29 cellular contexts compared by ENCODE assay signal in the genomic region with DNA sequence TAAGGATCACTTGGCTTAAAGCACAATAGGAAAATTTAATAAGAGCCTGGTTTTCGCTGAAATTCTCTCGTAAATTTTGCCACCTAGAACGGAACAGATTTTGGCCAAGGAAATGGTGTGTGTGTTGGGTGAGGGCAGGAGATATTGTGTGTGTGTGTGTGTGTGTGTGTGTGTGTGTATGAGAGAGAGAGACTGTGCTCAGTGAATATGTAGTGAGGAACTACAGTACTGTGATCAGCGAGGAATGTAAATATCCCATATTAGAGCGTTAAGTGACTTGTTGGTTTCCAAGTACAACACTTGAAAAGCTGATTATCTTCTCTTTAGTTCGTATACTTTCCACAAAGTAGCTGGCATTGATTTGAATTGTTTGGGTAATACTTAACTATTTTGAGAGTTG.
"Had no signal": no experiment of that assay in that cellular context is flagged by ENCODE, and none has a peak within 500 bp of the region (broad histone marks: within the 10 kb centered on the region; RNA-seq: fewer than 3 reads in every experiment).

No MANE protein-coding gene starts in this region.

- H3K27me3 ChIP-seq: ascending aorta, breast epithelium, cardiac muscle cell, colonic mucosa, dorsolateral prefrontal cortex, gastroesophageal sphincter had no signal

- H3K4me1 ChIP-seq: ascending aorta, breast epithelium, colonic mucosa, gastroesophageal sphincter had no signal

- H3K36me3 ChIP-seq: ascending aorta, breast epithelium, cardiac muscle cell, colonic mucosa, gastroesophageal sphincter had no signal

- DNase-seq: activated CD4-positive, alpha-beta memory T cell treated with anti-CD3 and anti-CD28 coated beads, Interleukin-2, amount 10 ng/mL, durations not matched to agents 7 days and 5 days; activated CD4-positive, alpha-beta T cell treated with anti-CD3 and anti-CD28 coated beads for 1 hour; activated CD4-positive, alpha-beta T cell treated with anti-CD3 and anti-CD28 coated beads for 4 hours; activated CD4-positive, alpha-beta T cell treated with anti-CD3 and anti-CD28 coated beads, Interleukin-2, amount 10 ng/mL, durations not matched to agents 7 days and 5 days; activated CD4-positive, alpha-beta T cell treated with anti-CD3 and anti-CD28 coated beads, Interleukin-2, amount 50 U/mL, for 4 hours; activated CD8-positive, alpha-beta memory T cell treated with anti-CD3 and anti-CD28 coated beads, Interleukin-2, amount 50 U/mL, for 48 hours; activated gamma-delta T cell; activated naive CD4-positive, alpha-beta T cell; activated naive CD4-positive, alpha-beta T cell treated with anti-CD3 and anti-CD28 coated beads, Interleukin-2, amount 10 ng/mL, durations not matched to agents 7 days and 5 days; activated naive CD8-positive, alpha-beta T cell treated with anti-CD3 and anti-CD28 coated beads, Interleukin-2, amount 10 ng/mL, durations not matched to agents 7 days and 5 days; activated T-cell treated with anti-CD3 and anti-CD28 coated beads for 4 hours; activated T-cell treated with anti-CD3 and anti-CD28 coated beads, Interleukin-2, amount 50 U/mL, for 24 hours; activated T-cell treated with anti-CD3 and anti-CD28 coated beads, Interleukin-2, amount 50 U/mL, for 72 hours; central memory CD4-positive, alpha-beta T cell; cerebellar nuclear complex; colonic mucosa; dorsolateral prefrontal cortex; effector memory CD4-positive, alpha-beta T cell; endodermal cell; foreskin melanocyte; T-helper 2 cell had no signal

- H3K27ac ChIP-seq: ascending aorta, breast epithelium, cardiac muscle cell, colonic mucosa, dorsolateral prefrontal cortex, gastroesophageal sphincter, VCaP had no signal

- H3K9me3 ChIP-seq: ascending aorta, breast epithelium, colonic mucosa, gastroesophageal sphincter had no signal

- H3K4me3 ChIP-seq: ascending aorta, breast epithelium, cardiac muscle cell, colonic mucosa, dorsolateral prefrontal cortex, gastroesophageal sphincter had no signal

- ATAC-seq: activated naive CD4-positive, alpha-beta T cell treated with anti-CD3 and anti-CD28 coated beads, Interleukin-2, amount 50 U/mL, for 72 hours; activated T-cell treated with anti-CD3 and anti-CD28 coated beads, Interleukin-2, amount 50 U/mL, for 72 hours; esophagus mucosa; gastroesophageal sphincter; WTC11 had no signal
